1 cellular context compared by ENCODE assay signal in genomic region chr17:269616-270514, GRCh38.
TF ChIP-seq lines count a peak whose summit lies in the region.

No MANE protein-coding gene starts in this region.

TF ChIP-seq in H1, 55 proteins besides CTCF, POLR2A, EP300 and RAD21 (continued from another document):
- no peak for TF ChIP-seq ATF3 (IDR thresholded peaks at IDR 0.05; ENCODE audit: insufficient read depth, low read depth, low read length)
- no peak for TF ChIP-seq JUND (IDR thresholded peaks at IDR 0.05; ENCODE audit: low read length)
TF ChIP-seq in H1: peak in this region for 0.
